Comparison of ENCODE assay signal across 12 cellular contexts in the genomic region with DNA sequence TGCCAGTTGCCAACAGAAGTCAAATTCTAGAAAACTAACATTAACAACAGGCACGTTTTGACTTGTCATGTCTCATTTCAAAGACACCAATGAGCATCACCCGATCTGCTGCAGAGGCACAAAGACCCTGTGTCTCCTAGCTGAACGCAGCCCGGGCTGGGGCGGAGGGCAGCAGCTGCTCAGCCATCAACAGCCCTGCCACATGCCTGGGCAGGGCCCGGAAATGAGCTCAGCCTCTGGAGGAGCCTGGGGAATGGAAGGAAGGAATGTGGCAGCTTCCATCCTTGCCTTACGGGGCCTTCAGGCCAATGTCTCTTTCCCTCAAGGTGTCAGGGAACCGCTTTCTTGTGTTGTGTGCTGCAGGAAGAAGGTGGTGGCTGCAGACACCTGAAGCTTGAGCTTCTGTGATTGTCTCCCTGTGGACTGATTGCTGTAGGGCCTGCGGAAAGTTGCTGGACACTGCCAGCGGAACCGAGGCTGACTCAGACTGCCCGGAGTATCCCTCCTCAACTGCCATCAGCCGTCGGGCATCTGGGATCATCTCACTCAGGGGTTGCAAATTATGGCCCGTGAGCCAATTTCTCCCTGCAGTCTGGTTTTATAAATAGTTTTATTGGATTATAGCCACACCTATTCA. TPM values are rescaled to one million over a fixed set of nuclear protein-coding genes. Genes with fewer than 3 reads are reported as not detected.
DNase-seq lines count a peak whose midpoint lies in the region; ATAC-seq, FAIRE-seq and TF ChIP-seq lines count a peak whose summit lies in the region.
"Had no signal": no experiment of that assay in that cellular context is flagged by ENCODE, and none has a peak within 500 bp of the region (broad histone marks: within the 10 kb centered on the region; RNA-seq: fewer than 3 reads in every experiment).

No MANE protein-coding gene starts in this region.

- H3K36me3 ChIP-seq in thyroid gland, result no peaks in the 10 kb centered on the region
- H3K36me3 ChIP-seq: BLaER1 had no signal

- H3K4me1 Mint-ChIP-seq in neural crest cell, result peaks cover 27% of the 10 kb centered on the region
- peaks cover 7% of the 10 kb centered on the region for H3K4me1 Mint-ChIP-seq in progenitor cell of endocrine pancreas (ENCODE audit: low read depth)
- H3K4me1 Mint-ChIP-seq: activated naive CD4-positive, alpha-beta T cell treated with anti-CD3 and anti-CD28 coated beads, Interleukin-2, amount 50 U/mL, for 24 hours had no signal

- TF ChIP-seq CTCF in AG10803 (conservative IDR thresholded peaks at IDR 0.05; ENCODE audit: low read length) (no peak), neural crest cell (conservative IDR thresholded peaks at IDR 0.05) (no peak), progenitor cell of endocrine pancreas (IDR thresholded peaks at IDR 0.05; ENCODE audit: unreplicated experiment) (no peak), thyroid gland (IDR thresholded peaks at IDR 0.05) (no peak)

- TF ChIP-seq POLR2A in GM12892 (IDR thresholded peaks at IDR 0.05; ENCODE audit: low read depth, low read length) (no peak), thyroid gland (IDR thresholded peaks at IDR 0.05) (no peak)

- no peaks in the 10 kb centered on the region for H3K9me3 ChIP-seq in thyroid gland
- H3K9me3 ChIP-seq: BLaER1 had no signal

- H3K4me1 ChIP-seq in thyroid gland, result no peaks in the 10 kb centered on the region

- H3K27me3 ChIP-seq in thyroid gland, result no peaks in the 10 kb centered on the region
- H3K27me3 ChIP-seq: BLaER1 had no signal

- intact Hi-C loops in thyroid gland (cut with DNase I), result no loop called here

- no peak overlapping the region for H3K27ac ChIP-seq in thyroid gland
- H3K27ac ChIP-seq: BLaER1 had no signal

- peak; percentile 58 for DNase-seq in AG10803 (ENCODE audit: low read depth)
- peak; percentile 6 for DNase-seq in NCI-H748 treated with DMSO at 0.1 percent for 48 hours (lab: John Stamatoyannopoulos, UW)
- DNase-seq in neural crest cell (ENCODE audit: low read depth, low spot score), result peak; percentile 41
- DNase-seq in progenitor cell of endocrine pancreas (ENCODE audit: low spot score, unreplicated experiment), result no peak
- DNase-seq in GM12892 (ENCODE audit: insufficient read length), result no peak
- DNase-seq in thyroid gland, result no peak
- DNase-seq in middle frontal gyrus (ENCODE audit: extremely low spot score, low spot score), result no peak
- DNase-seq: NCI-H1436 had no signal

- 71 to 72% methylated on average over 15 of the region's 15 CpGs for WGBS in thyroid gland, 2 donors

- H3K9me3 Mint-ChIP-seq in neural crest cell (no peaks in the 10 kb centered on the region), progenitor cell of endocrine pancreas (ENCODE audit: low read depth) (no peaks in the 10 kb centered on the region)
- H3K9me3 Mint-ChIP-seq: activated naive CD4-positive, alpha-beta T cell treated with anti-CD3 and anti-CD28 coated beads, Interleukin-2, amount 50 U/mL, for 24 hours had no signal

- H3K4me3 Mint-ChIP-seq in neural crest cell, result no peak overlapping the region
- H3K4me3 Mint-ChIP-seq in progenitor cell of endocrine pancreas (ENCODE audit: low read depth), result no peak overlapping the region
- H3K4me3 Mint-ChIP-seq: activated naive CD4-positive, alpha-beta T cell treated with anti-CD3 and anti-CD28 coated beads, Interleukin-2, amount 50 U/mL, for 24 hours had no signal

- FAIRE-seq in GM12892 (lab: Jason Lieb, UNC), result no peak

- peak; percentile 36 for ATAC-seq in esophagus mucosa

- H3K4me3 ChIP-seq in AG10803 (ENCODE audit: low read length) (no peak overlapping the region), thyroid gland (replicated peaks in 1 of 3) (no peak overlapping the region)
- H3K4me3 ChIP-seq: BLaER1 had no signal

- H3K27me3 Mint-ChIP-seq in neural crest cell (ENCODE audit: low read depth) (peaks cover 28% of the 10 kb centered on the region), progenitor cell of endocrine pancreas (peaks cover 17% of the 10 kb centered on the region)

- H3K36me3 Mint-ChIP-seq in neural crest cell (ENCODE audit: low read depth) (no peaks in the 10 kb centered on the region), progenitor cell of endocrine pancreas (ENCODE audit: insufficient read depth) (no peaks in the 10 kb centered on the region)
- H3K36me3 Mint-ChIP-seq: activated naive CD4-positive, alpha-beta T cell treated with anti-CD3 and anti-CD28 coated beads, Interleukin-2, amount 50 U/mL, for 24 hours had no signal

- H3K27ac Mint-ChIP-seq in neural crest cell (ENCODE audit: unreplicated experiment) (peak overlapping the region; percentile 53), progenitor cell of endocrine pancreas (no peak overlapping the region)
- H3K27ac Mint-ChIP-seq: activated naive CD4-positive, alpha-beta T cell treated with anti-CD3 and anti-CD28 coated beads, Interleukin-2, amount 50 U/mL, for 24 hours had no signal

RNA-seq across cellular contexts. Expression of a gene that starts 7.3 kb away (rescaled TPM):
- total RNA-seq in esophagus mucosa (8.4 TPM), neural crest cell (1.1 and 1.4 TPM in 2 replicates), progenitor cell of endocrine pancreas (0.07 and 0.38 TPM in 2 replicates), thyroid gland (10 to 100 TPM in 1 of 4 donors, 1 to 10 TPM in 3; 3.4 to 14.8 (median 6.5) TPM)
- polyA plus RNA-seq in GM12892 (2012; ENCODE audit: missing spikeins), result 0.53 TPM
- total RNA-seq: T-helper 2 cell treated with Interferon-gamma antibody and Interleukin-4, amounts not matched to agents 100 ng/mL and 5 ng/mL, for 36 hours had no signal

Comparison
In these comparisons a context has a peak if more than half of its experiments do, and no peak if none do; other contexts are left out.
1. DNase-seq: peak in AG10803 (single experiment), NCI-H748 treated with DMSO at 0.1 percent for 48 hours (single experiment) and neural crest cell (single experiment); none in progenitor cell of endocrine pancreas (single experiment), GM12892 (single experiment), thyroid gland (0 of 2) and middle frontal gyrus (single experiment).